ENCODE assay signal across 2 cellular contexts in the genomic region with DNA sequence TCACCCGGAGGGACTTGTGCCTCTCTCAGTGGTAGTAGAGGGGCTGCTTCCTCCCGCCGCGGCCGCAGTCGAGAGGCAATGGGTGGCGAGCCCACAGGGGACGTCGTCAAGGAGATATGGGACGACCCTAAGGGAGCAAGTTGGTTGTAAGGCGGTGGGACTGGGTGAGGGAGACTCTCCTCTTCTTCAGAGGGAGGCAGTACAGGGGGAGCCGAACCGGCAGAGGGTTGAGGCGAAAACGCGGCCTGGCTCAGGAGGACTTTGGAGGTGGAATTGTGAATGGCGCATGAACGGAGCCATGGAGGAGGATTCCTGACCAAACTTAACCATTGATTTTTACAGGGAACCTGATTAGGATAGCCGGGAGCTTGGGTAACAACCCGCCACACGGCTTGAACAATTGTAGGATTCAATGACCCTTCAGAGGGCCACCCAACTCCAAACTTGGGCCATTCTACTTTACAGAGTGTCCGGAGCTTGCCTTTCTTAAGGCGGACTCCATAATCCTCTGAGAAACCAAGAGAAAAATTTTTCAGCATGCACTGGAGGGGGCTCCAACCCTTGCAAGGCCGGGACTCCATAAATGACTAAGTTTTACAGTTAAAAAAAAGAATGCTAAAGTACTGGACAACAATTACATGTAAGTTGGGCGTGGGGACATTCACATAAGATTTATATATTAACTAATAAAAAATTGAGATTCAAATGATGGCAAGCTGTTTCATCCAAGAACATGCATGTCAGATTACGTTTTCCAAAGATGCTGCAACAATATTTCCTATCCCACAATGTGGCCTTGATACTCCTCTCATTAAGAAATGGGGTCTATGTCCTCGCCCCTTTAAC.
TF ChIP-seq lines count a peak whose summit lies in the region.

No MANE protein-coding gene starts in this region.

TF ChIP-seq in IMR-90, 13 proteins besides CTCF, POLR2A, EP300 and RAD21:
- TF ChIP-seq MAZ (IDR thresholded peaks at IDR 0.05; ENCODE audit: borderline replicate concordance, low read depth, low read length) (no peak), SMC3 (IDR thresholded peaks at IDR 0.05; ENCODE audit: low read depth, low read length) (no peak), NFE2L2 (IDR thresholded peaks at IDR 0.05; ENCODE audit: low read depth, low read length) (no peak), CEBPB (IDR thresholded peaks at IDR 0.05; ENCODE audit: low read depth, low read length) (no peak), BHLHE40 (IDR thresholded peaks at IDR 0.05; ENCODE audit: low read depth, low read length) (no peak), RCOR1 (IDR thresholded peaks at IDR 0.05; ENCODE audit: insufficient replicate concordance, low read length) (no peak), RFX5 (IDR thresholded peaks at IDR 0.05; ENCODE audit: low read depth, low read length) (no peak), CHD1 (IDR thresholded peaks at IDR 0.05; ENCODE audit: low read depth, low read length) (no peak), FOS (IDR thresholded peaks at IDR 0.05; ENCODE audit: low read depth, low read length) (no peak), MXI1 (IDR thresholded peaks at IDR 0.05; ENCODE audit: borderline replicate concordance, low read depth, low read length) (no peak), MAFK (IDR thresholded peaks at IDR 0.05; ENCODE audit: low read depth, low read length) (no peak)
- TF ChIP-seq, protein P1, sequence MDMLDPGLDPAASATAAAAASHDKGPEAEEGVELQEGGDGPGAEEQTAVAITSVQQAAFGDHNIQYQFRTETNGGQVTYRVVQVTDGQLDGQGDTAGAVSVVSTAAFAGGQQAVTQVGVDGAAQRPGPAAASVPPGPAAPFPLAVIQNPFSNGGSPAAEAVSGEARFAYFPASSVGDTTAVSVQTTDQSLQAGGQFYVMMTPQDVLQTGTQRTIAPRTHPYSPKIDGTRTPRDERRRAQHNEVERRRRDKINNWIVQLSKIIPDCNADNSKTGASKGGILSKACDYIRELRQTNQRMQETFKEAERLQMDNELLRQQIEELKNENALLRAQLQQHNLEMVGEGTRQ (IDR thresholded peaks at IDR 0.05; ENCODE audit: low read depth, low read length): no peak
- TF ChIP-seq, protein P2, sequence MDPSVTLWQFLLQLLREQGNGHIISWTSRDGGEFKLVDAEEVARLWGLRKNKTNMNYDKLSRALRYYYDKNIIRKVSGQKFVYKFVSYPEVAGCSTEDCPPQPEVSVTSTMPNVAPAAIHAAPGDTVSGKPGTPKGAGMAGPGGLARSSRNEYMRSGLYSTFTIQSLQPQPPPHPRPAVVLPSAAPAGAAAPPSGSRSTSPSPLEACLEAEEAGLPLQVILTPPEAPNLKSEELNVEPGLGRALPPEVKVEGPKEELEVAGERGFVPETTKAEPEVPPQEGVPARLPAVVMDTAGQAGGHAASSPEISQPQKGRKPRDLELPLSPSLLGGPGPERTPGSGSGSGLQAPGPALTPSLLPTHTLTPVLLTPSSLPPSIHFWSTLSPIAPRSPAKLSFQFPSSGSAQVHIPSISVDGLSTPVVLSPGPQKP (IDR thresholded peaks at IDR 0.05; ENCODE audit: borderline replicate concordance, low read depth, low read length): no peak

TF ChIP-seq in H1, 55 proteins besides CTCF, POLR2A, EP300 and RAD21 (continues in another document):
- TF ChIP-seq TAF1 (IDR thresholded peaks at IDR 0.05; ENCODE audit: low read depth, low read length) (0 out of 2 replicates have a peak, but pooled peaks have one; percentile 18), SIN3A (conservative IDR thresholded peaks at IDR 0.05 in 1 of 2, IDR thresholded peaks at IDR 0.05 in 1 of 2; ENCODE audit: low read depth in 1 of 2, low read length in 2 of 2) (no peak), HDAC6 (IDR thresholded peaks at IDR 0.05; ENCODE audit: low read depth, low read length) (no peak), SRF (IDR thresholded peaks at IDR 0.05; ENCODE audit: low read depth, low read length) (no peak), PHF8 (conservative IDR thresholded peaks at IDR 0.05; ENCODE audit: low read depth, low read length) (peak; percentile 25; the same call in 1 of the 2 replicates), TAF7 (optimal IDR thresholded peaks at IDR 0.05; ENCODE audit: borderline replicate concordance, low read depth, low read length) (no peak), RNF2 (IDR thresholded peaks at IDR 0.05; ENCODE audit: borderline replicate concordance, low read depth, low read length, missing control alignments, poor library complexity, severe bottlenecking) (no peak), ZNF274 (IDR thresholded peaks at IDR 0.05; ENCODE audit: borderline replicate concordance, extremely low read depth, low read length) (no peak), RBBP5 (IDR thresholded peaks at IDR 0.05; ENCODE audit: borderline replicate concordance, low read depth, low read length) (no peak), SUZ12 (IDR thresholded peaks at IDR 0.05; ENCODE audit: low read length) (0 out of 2 replicates have a peak, but pooled peaks have one; percentile 2), FOSL1 (IDR thresholded peaks at IDR 0.05; ENCODE audit: insufficient read depth, low read depth, low read length) (no peak), HDAC2 (IDR thresholded peaks at IDR 0.05; ENCODE audit: borderline replicate concordance in 1 of 2, low read depth in 2 of 2, low read length in 2 of 2) (no peak), YY1 (IDR thresholded peaks at IDR 0.05; ENCODE audit: low read depth, low read length) (peak; percentile 47; the same call in 1 of the 2 replicates), GABPA (IDR thresholded peaks at IDR 0.05; ENCODE audit: borderline replicate concordance, insufficient read depth, low read length) (no peak), RXRA (IDR thresholded peaks at IDR 0.05; ENCODE audit: insufficient read depth, low read depth, low read length) (no peak), JUN (IDR thresholded peaks at IDR 0.05; ENCODE audit: low read depth, low read length) (no peak), RFX5 (IDR thresholded peaks at IDR 0.05; ENCODE audit: borderline replicate concordance, low read depth, low read length) (no peak), SP2 (IDR thresholded peaks at IDR 0.05; ENCODE audit: low read length) (no peak), SAP30 (IDR thresholded peaks at IDR 0.05; ENCODE audit: insufficient read depth, insufficient replicate concordance, low read length) (no peak), NANOG (IDR thresholded peaks at IDR 0.05; ENCODE audit: insufficient read depth, low read depth, low read length, poor library complexity, severe bottlenecking) (no peak), ASH2L (IDR thresholded peaks at IDR 0.05; ENCODE audit: low read length) (peak; percentile 50), EZH2 (IDR thresholded peaks at IDR 0.05; ENCODE audit: low read depth, low read length, severe bottlenecking) (no peak), CREB1 (IDR thresholded peaks at IDR 0.05) (no peak), TBP (IDR thresholded peaks at IDR 0.05; ENCODE audit: low read depth, low read length) (no peak), KDM4A (IDR thresholded peaks at IDR 0.05; ENCODE audit: low read depth, low read length, severe bottlenecking) (peak; percentile 93), JUND (IDR thresholded peaks at IDR 0.05; ENCODE audit: low read length) (no peak), MAFK (IDR thresholded peaks at IDR 0.05; ENCODE audit: low read depth, low read length) (no peak), SIX5 (IDR thresholded peaks at IDR 0.05; ENCODE audit: low read depth, low read length) (no peak), SP1 (IDR thresholded peaks at IDR 0.05; ENCODE audit: low read depth, low read length) (peak; percentile 96), POLR2AphosphoS5 (IDR thresholded peaks at IDR 0.05; ENCODE audit: low read depth, low read length) (no peak), BACH1 (IDR thresholded peaks at IDR 0.05; ENCODE audit: low read length) (no peak), CTBP2 (IDR thresholded peaks at IDR 0.05; ENCODE audit: borderline replicate concordance, insufficient read depth, insufficient read length, low read length) (peak; percentile 39), NRF1 (IDR thresholded peaks at IDR 0.05; ENCODE audit: low read depth, low read length) (no peak)
- TF ChIP-seq, protein P3, sequence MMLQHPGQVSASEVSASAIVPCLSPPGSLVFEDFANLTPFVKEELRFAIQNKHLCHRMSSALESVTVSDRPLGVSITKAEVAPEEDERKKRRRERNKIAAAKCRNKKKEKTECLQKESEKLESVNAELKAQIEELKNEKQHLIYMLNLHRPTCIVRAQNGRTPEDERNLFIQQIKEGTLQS (IDR thresholded peaks at IDR 0.05; ENCODE audit: insufficient read depth, low read depth, low read length): no peak
- TF ChIP-seq, protein P4, sequence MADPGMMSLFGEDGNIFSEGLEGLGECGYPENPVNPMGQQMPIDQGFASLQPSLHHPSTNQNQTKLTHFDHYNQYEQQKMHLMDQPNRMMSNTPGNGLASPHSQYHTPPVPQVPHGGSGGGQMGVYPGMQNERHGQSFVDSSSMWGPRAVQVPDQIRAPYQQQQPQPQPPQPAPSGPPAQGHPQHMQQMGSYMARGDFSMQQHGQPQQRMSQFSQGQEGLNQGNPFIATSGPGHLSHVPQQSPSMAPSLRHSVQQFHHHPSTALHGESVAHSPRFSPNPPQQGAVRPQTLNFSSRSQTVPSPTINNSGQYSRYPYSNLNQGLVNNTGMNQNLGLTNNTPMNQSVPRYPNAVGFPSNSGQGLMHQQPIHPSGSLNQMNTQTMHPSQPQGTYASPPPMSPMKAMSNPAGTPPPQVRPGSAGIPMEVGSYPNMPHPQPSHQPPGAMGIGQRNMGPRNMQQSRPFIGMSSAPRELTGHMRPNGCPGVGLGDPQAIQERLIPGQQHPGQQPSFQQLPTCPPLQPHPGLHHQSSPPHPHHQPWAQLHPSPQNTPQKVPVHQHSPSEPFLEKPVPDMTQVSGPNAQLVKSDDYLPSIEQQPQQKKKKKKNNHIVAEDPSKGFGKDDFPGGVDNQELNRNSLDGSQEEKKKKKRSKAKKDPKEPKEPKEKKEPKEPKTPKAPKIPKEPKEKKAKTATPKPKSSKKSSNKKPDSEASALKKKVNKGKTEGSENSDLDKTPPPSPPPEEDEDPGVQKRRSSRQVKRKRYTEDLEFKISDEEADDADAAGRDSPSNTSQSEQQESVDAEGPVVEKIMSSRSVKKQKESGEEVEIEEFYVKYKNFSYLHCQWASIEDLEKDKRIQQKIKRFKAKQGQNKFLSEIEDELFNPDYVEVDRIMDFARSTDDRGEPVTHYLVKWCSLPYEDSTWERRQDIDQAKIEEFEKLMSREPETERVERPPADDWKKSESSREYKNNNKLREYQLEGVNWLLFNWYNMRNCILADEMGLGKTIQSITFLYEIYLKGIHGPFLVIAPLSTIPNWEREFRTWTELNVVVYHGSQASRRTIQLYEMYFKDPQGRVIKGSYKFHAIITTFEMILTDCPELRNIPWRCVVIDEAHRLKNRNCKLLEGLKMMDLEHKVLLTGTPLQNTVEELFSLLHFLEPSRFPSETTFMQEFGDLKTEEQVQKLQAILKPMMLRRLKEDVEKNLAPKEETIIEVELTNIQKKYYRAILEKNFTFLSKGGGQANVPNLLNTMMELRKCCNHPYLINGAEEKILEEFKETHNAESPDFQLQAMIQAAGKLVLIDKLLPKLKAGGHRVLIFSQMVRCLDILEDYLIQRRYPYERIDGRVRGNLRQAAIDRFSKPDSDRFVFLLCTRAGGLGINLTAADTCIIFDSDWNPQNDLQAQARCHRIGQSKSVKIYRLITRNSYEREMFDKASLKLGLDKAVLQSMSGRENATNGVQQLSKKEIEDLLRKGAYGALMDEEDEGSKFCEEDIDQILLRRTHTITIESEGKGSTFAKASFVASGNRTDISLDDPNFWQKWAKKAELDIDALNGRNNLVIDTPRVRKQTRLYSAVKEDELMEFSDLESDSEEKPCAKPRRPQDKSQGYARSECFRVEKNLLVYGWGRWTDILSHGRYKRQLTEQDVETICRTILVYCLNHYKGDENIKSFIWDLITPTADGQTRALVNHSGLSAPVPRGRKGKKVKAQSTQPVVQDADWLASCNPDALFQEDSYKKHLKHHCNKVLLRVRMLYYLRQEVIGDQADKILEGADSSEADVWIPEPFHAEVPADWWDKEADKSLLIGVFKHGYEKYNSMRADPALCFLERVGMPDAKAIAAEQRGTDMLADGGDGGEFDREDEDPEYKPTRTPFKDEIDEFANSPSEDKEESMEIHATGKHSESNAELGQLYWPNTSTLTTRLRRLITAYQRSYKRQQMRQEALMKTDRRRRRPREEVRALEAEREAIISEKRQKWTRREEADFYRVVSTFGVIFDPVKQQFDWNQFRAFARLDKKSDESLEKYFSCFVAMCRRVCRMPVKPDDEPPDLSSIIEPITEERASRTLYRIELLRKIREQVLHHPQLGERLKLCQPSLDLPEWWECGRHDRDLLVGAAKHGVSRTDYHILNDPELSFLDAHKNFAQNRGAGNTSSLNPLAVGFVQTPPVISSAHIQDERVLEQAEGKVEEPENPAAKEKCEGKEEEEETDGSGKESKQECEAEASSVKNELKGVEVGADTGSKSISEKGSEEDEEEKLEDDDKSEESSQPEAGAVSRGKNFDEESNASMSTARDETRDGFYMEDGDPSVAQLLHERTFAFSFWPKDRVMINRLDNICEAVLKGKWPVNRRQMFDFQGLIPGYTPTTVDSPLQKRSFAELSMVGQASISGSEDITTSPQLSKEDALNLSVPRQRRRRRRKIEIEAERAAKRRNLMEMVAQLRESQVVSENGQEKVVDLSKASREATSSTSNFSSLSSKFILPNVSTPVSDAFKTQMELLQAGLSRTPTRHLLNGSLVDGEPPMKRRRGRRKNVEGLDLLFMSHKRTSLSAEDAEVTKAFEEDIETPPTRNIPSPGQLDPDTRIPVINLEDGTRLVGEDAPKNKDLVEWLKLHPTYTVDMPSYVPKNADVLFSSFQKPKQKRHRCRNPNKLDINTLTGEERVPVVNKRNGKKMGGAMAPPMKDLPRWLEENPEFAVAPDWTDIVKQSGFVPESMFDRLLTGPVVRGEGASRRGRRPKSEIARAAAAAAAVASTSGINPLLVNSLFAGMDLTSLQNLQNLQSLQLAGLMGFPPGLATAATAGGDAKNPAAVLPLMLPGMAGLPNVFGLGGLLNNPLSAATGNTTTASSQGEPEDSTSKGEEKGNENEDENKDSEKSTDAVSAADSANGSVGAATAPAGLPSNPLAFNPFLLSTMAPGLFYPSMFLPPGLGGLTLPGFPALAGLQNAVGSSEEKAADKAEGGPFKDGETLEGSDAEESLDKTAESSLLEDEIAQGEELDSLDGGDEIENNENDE (IDR thresholded peaks at IDR 0.05; ENCODE audit: insufficient replicate concordance, low read length): no peak
- TF ChIP-seq, protein P5, sequence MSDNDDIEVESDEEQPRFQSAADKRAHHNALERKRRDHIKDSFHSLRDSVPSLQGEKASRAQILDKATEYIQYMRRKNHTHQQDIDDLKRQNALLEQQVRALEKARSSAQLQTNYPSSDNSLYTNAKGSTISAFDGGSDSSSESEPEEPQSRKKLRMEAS (IDR thresholded peaks at IDR 0.05): no peak
- TF ChIP-seq, protein P6, sequence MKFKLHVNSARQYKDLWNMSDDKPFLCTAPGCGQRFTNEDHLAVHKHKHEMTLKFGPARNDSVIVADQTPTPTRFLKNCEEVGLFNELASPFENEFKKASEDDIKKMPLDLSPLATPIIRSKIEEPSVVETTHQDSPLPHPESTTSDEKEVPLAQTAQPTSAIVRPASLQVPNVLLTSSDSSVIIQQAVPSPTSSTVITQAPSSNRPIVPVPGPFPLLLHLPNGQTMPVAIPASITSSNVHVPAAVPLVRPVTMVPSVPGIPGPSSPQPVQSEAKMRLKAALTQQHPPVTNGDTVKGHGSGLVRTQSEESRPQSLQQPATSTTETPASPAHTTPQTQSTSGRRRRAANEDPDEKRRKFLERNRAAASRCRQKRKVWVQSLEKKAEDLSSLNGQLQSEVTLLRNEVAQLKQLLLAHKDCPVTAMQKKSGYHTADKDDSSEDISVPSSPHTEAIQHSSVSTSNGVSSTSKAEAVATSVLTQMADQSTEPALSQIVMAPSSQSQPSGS (IDR thresholded peaks at IDR 0.05; ENCODE audit: low read length): no peak
- TF ChIP-seq, protein P1 (IDR thresholded peaks at IDR 0.05; ENCODE audit: low read length): no peak
